In genomic region chr1:228794810-228795209, GRCh38 we compare ENCODE assay signal across 14 cellular contexts. TPM values are rescaled to one million over a fixed set of nuclear protein-coding genes. Genes with fewer than 3 reads are reported as not detected.
DNase-seq lines count a peak whose midpoint lies in the region; ATAC-seq and TF ChIP-seq lines count a peak whose summit lies in the region.
"Had no signal": no experiment of that assay in that cellular context is flagged by ENCODE, and none has a peak within 500 bp of the region (broad histone marks: within the 10 kb centered on the region; RNA-seq: fewer than 3 reads in every experiment).

No MANE protein-coding gene starts in this region.

- H3K9me3 ChIP-seq in endodermal cell (ENCODE audit: control insufficient read depth, low read length): no peaks in the 10 kb centered on the region
- H3K9me3 ChIP-seq: SJSA1 had no signal

- H3K9ac ChIP-seq in endodermal cell (ENCODE audit: extremely low read depth, low read length, poor library complexity, severe bottlenecking): no peak overlapping the region

- H3K36me3 Mint-ChIP-seq in endodermal cell (ENCODE audit: low read depth) (no peaks in the 10 kb centered on the region), WTC11 (no peaks in the 10 kb centered on the region)

- CTCF ChIA-PET in WTC11 (lab: Charles Lee): no interaction called here

- H3K27me3 Mint-ChIP-seq in endodermal cell (ENCODE audit: insufficient read depth) (peaks cover 14% of the 10 kb centered on the region), WTC11 (ENCODE audit: low read depth) (no peaks in the 10 kb centered on the region; the same call in 1 of the 2 replicates)
- H3K27me3 Mint-ChIP-seq: activated B cell treated with CpG ODN at 0.5 μM for 24 hours; CD4-positive, alpha-beta memory T cell had no signal

- peaks cover 4% of the 10 kb centered on the region for H3K4me1 ChIP-seq in endodermal cell (ENCODE audit: control insufficient read depth, insufficient read depth, low read length)
- H3K4me1 ChIP-seq: SJSA1 had no signal

- DNase-seq in GM13976 (ENCODE audit: low spot score): peak; percentile 47
- peak; percentile 24 for DNase-seq in endodermal cell
- DNase-seq in WTC11 (ENCODE audit: low spot score): no peak
- DNase-seq in cerebellar cortex (ENCODE audit: low spot score): no peak
- no peak for DNase-seq in NCI-H2171 (lab: John Stamatoyannopoulos, UW)
- DNase-seq in central memory CD4-positive, alpha-beta T cell: no peak
- DNase-seq: activated B cell treated with CpG ODN at 0.5 μM for 24 hours, NCI-H1092 had no signal

- POLR2A ChIA-PET in WTC11 (lab: Charles Lee): no interaction called here

- no peak overlapping the region for H3K27ac Mint-ChIP-seq in endodermal cell
- no peak overlapping the region for H3K27ac Mint-ChIP-seq in WTC11
- H3K27ac Mint-ChIP-seq: activated B cell treated with CpG ODN at 0.5 μM for 24 hours, progenitor cell of endocrine pancreas had no signal

- in situ Hi-C loops in GM13976 (cut with MboI; ENCODE audit: low sequenced_read_pairs, unreplicated experiment): no loop called here

- TF ChIP-seq CTCF in GM13976 (IDR thresholded peaks at IDR 0.05; ENCODE audit: borderline replicate concordance, control extremely low read depth, extremely low read depth, insufficient read depth, missing control alignments) (no peak), endodermal cell (conservative IDR thresholded peaks at IDR 0.05) (no peak), WTC11 (IDR thresholded peaks at IDR 0.05) (no peak)

- WGBS in endodermal cell (ENCODE audit: insufficient coverage in 1 of 2, insufficient read length in 1 of 2), 2 experiments: 89 to 93% methylated on average over 5 of the region's 5 CpGs

- H3K4me3 Mint-ChIP-seq in endodermal cell: no peak overlapping the region
- no peak overlapping the region for H3K4me3 Mint-ChIP-seq in WTC11
- H3K4me3 Mint-ChIP-seq: activated B cell treated with CpG ODN at 0.5 μM for 24 hours had no signal

- H3K27ac ChIP-seq in endodermal cell (ENCODE audit: low read depth, low read length): no peak overlapping the region
- H3K27ac ChIP-seq: epithelial cell of prostate, SJSA1 had no signal

- H3K36me3 ChIP-seq in endodermal cell (ENCODE audit: control insufficient read depth, insufficient read depth, low read length): no peaks in the 10 kb centered on the region
- H3K36me3 ChIP-seq: SJSA1 had no signal

- H3K9me3 Mint-ChIP-seq in endodermal cell (no peaks in the 10 kb centered on the region), WTC11 (no peaks in the 10 kb centered on the region)

- H3K27me3 ChIP-seq in endodermal cell (ENCODE audit: control insufficient read depth, insufficient read depth, low read length, poor library complexity, severe bottlenecking): peaks cover 45% of the 10 kb centered on the region
- H3K27me3 ChIP-seq: SJSA1 had no signal

- no peak overlapping the region for H3K4me3 ChIP-seq in endodermal cell (ENCODE audit: low read length)
- H3K4me3 ChIP-seq: SJSA1 had no signal

- ATAC-seq in GM19397 (IDR thresholded peaks at IDR 0.05; ENCODE audit: unreplicated experiment) (peak; percentile 33), HG03442 (IDR thresholded peaks at IDR 0.05; ENCODE audit: unreplicated experiment) (peak; percentile 59), WTC11 (no peak)

- H3K4me1 Mint-ChIP-seq in endodermal cell (no peaks in the 10 kb centered on the region), WTC11 (0 out of 2 replicates have a peak, but pooled peaks cover 3% of the 10 kb centered on the region)
- H3K4me1 Mint-ChIP-seq: activated B cell treated with CpG ODN at 0.5 μM for 24 hours had no signal

TF ChIP-seq in WTC11, 78 proteins besides CTCF, POLR2A, EP300 and RAD21:
- TF ChIP-seq ZBTB43 (CRISPR knock-in tag; IDR thresholded peaks at IDR 0.05) (no peak), ZNF138 (CRISPR knock-in tag; conservative IDR thresholded peaks at IDR 0.05) (no peak), ZNF396 (CRISPR knock-in tag; IDR thresholded peaks at IDR 0.05; ENCODE audit: borderline replicate concordance) (no peak), NFATC4 (CRISPR knock-in tag; IDR thresholded peaks at IDR 0.05) (no peak), NR2C2 (CRISPR knock-in tag; IDR thresholded peaks at IDR 0.05) (no peak), GTF2I (CRISPR knock-in tag; conservative IDR thresholded peaks at IDR 0.05) (no peak), FOXK1 (CRISPR knock-in tag; IDR thresholded peaks at IDR 0.05) (no peak), ZNF423 (CRISPR knock-in tag; IDR thresholded peaks at IDR 0.05) (no peak), PRRX2 (CRISPR knock-in tag; IDR thresholded peaks at IDR 0.05) (no peak), TEAD4 (CRISPR knock-in tag; IDR thresholded peaks at IDR 0.05) (no peak), IRF2 (CRISPR knock-in tag; IDR thresholded peaks at IDR 0.05; ENCODE audit: borderline replicate concordance, low read depth) (no peak), NR1H2 (CRISPR knock-in tag; IDR thresholded peaks at IDR 0.05) (no peak), MXD4 (CRISPR knock-in tag; IDR thresholded peaks at IDR 0.05; ENCODE audit: borderline replicate concordance) (no peak), OVOL2 (CRISPR knock-in tag; IDR thresholded peaks at IDR 0.05; ENCODE audit: borderline replicate concordance) (no peak)
- TF ChIP-seq, protein P1, sequence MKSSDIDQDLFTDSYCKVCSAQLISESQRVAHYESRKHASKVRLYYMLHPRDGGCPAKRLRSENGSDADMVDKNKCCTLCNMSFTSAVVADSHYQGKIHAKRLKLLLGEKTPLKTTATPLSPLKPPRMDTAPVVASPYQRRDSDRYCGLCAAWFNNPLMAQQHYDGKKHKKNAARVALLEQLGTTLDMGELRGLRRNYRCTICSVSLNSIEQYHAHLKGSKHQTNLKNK (CRISPR knock-in tag; IDR thresholded peaks at IDR 0.05): no peak
- TF ChIP-seq, protein P2, sequence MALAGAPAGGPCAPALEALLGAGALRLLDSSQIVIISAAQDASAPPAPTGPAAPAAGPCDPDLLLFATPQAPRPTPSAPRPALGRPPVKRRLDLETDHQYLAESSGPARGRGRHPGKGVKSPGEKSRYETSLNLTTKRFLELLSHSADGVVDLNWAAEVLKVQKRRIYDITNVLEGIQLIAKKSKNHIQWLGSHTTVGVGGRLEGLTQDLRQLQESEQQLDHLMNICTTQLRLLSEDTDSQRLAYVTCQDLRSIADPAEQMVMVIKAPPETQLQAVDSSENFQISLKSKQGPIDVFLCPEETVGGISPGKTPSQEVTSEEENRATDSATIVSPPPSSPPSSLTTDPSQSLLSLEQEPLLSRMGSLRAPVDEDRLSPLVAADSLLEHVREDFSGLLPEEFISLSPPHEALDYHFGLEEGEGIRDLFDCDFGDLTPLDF (CRISPR knock-in tag; IDR thresholded peaks at IDR 0.05): no peak

RNA-seq across cellular contexts. Expression of gene RHOU, which starts 59.5 kb away (rescaled TPM):
- total RNA-seq in endodermal cell: 10 to 100 TPM in 1 of 2 donors, 1 to 10 TPM in 1; 9.0 to 12.0 TPM
- 26.4 TPM for polyA plus RNA-seq in endodermal cell (2013, experiment 1 of 2)
- polyA plus RNA-seq in endodermal cell (2013, experiment 2 of 2): 24.9 TPM
- total RNA-seq in WTC11 (2021): 5.8 to 6.0 TPM (median 5.8 TPM) in 3 replicates

Comparison
In these comparisons a context has a peak if more than half of its experiments do, and no peak if none do; other contexts are left out.
1. DNase-seq: peak in GM13976 (single experiment) and endodermal cell (single experiment); none in WTC11 (single experiment), cerebellar cortex (single experiment), NCI-H2171 (single experiment) and central memory CD4-positive, alpha-beta T cell (single experiment).